Comparison of ENCODE assay signal across 8 cellular contexts in genomic region chr12:14454098-14454907, GRCh38.
DNase-seq lines count a peak whose midpoint lies in the region; ATAC-seq and FAIRE-seq lines count a peak whose summit lies in the region.

No MANE protein-coding gene starts in this region.

- H3K27ac Mint-ChIP-seq in CD8-positive, alpha-beta memory T cell, result peak overlapping the region; percentile 8 to 91 (median 80)
- peak overlapping the region in 9 of 10 donors; percentile 29 to 87 (median 82) for H3K27ac Mint-ChIP-seq in naive thymus-derived CD8-positive, alpha-beta T cell

- H3K36me3 Mint-ChIP-seq in CD8-positive, alpha-beta memory T cell, result peaks cover 39 to 89% (median 41%) of the 10 kb centered on the region in 3 donors
- H3K36me3 Mint-ChIP-seq in naive thymus-derived CD8-positive, alpha-beta T cell, result peaks cover 34 to 91% (median 61%) of the 10 kb centered on the region in 3 donors

- H3K4me3 ChIP-seq in CD8-positive, alpha-beta memory T cell (ENCODE audit: low read length), result no peak overlapping the region

- H3K4me1 Mint-ChIP-seq in CD8-positive, alpha-beta memory T cell, result peaks cover 57 to 73% (median 66%) of the 10 kb centered on the region in 3 donors
- peaks cover 30 to 54% (median 49%) of the 10 kb centered on the region in 4 donors for H3K4me1 Mint-ChIP-seq in naive thymus-derived CD8-positive, alpha-beta T cell

- CTCF ChIA-PET in CD8-positive, alpha-beta memory T cell (lab: Charles Lee), result interaction anchor here (0.9 to 3.5 kb wide), 6 partner anchors 10 to 215 kb away, joined by 3 to 19 read pairs (median 6); partner anchors contain the start of gene ATF7IP

- H3K27me3 Mint-ChIP-seq in CD8-positive, alpha-beta memory T cell, result no peaks in the 10 kb centered on the region
- H3K27me3 Mint-ChIP-seq in naive thymus-derived CD8-positive, alpha-beta T cell, result no peaks in the 10 kb centered on the region

- H3K9me3 Mint-ChIP-seq in CD8-positive, alpha-beta memory T cell, result peaks cover 0 to 5% (median 0%) of the 10 kb centered on the region in 5 donors
- peaks cover 0 to 17% (median 5%) of the 10 kb centered on the region in 9 donors for H3K9me3 Mint-ChIP-seq in naive thymus-derived CD8-positive, alpha-beta T cell

- H3K4me3 Mint-ChIP-seq in CD8-positive, alpha-beta memory T cell, result peak overlapping the region in 4 of 7 donors; percentile 13 to 61 (median 50)
- H3K4me3 Mint-ChIP-seq in naive thymus-derived CD8-positive, alpha-beta T cell, result peak overlapping the region in 4 of 10 donors; percentile 9 to 35 (median 22)

- H3K4me1 ChIP-seq in CD8-positive, alpha-beta memory T cell (ENCODE audit: insufficient read depth, low read length), result peaks cover 34% of the 10 kb centered on the region

- peak in 2 of 5 donors; percentile 28 to 29 for DNase-seq in CD8-positive, alpha-beta memory T cell
- peak; percentile 20 for DNase-seq in GM18507 (ENCODE audit: extremely low spot score, insufficient read length, low read depth)
- peak in 41 of 76 experiments; percentile 0 to 64 (median 20) for DNase-seq in HUDEP-2 (lab: John Stamatoyannopoulos, UW; ENCODE audit: unreplicated experiment in 76 of 76)
- peak; percentile 3 to 7 for DNase-seq in SHP77 (lab: John Stamatoyannopoulos, UW)
- peak; percentile 22 to 63 for DNase-seq in dermis microvascular lymphatic vessel endothelial cell (ENCODE audit: low read depth in 2 of 2)
- DNase-seq in naive thymus-derived CD8-positive, alpha-beta T cell, result peak in 7 of 10 donors; percentile 3 to 41 (median 20)

- FAIRE-seq in GM18507 (lab: Jason Lieb, UNC), result peak; percentile 73

- POLR2A ChIA-PET in CD8-positive, alpha-beta memory T cell (lab: Charles Lee), result interaction anchor here (1.7 kb wide), 1 partner anchor 88 kb away, joined by 5 read pairs; the partner anchor contains the start of gene ATF7IP
- POLR2A ChIA-PET in naive thymus-derived CD8-positive, alpha-beta T cell (lab: Charles Lee), result interaction anchor here (0.9 to 1.3 kb wide), 4 partner anchors 89 to 216 kb away, joined by 3 to 5 read pairs (median 3); partner anchors contain the start of gene ATF7IP

- no peaks in the 10 kb centered on the region for H3K27me3 ChIP-seq in CD8-positive, alpha-beta memory T cell (ENCODE audit: insufficient read depth, low read length, poor library complexity, severe bottlenecking)

- H3K9me3 ChIP-seq in CD8-positive, alpha-beta memory T cell (ENCODE audit: low read length), result no peaks in the 10 kb centered on the region

- H3K27ac ChIP-seq in CD8-positive, alpha-beta memory T cell (ENCODE audit: low read depth, low read length), result no peak overlapping the region

- peak; percentile 67 to 74 for ATAC-seq in naive thymus-derived CD8-positive, alpha-beta T cell
- ATAC-seq in HG03442 (IDR thresholded peaks at IDR 0.05; ENCODE audit: unreplicated experiment) (no peak), HG03135 (IDR thresholded peaks at IDR 0.05; ENCODE audit: unreplicated experiment) (no peak)

- H3K36me3 ChIP-seq in CD8-positive, alpha-beta memory T cell (ENCODE audit: insufficient read depth, low read length), result peaks cover 40% of the 10 kb centered on the region

Comparison
In these comparisons a context has a peak if more than half of its experiments do, and no peak if none do; other contexts are left out.
1. ATAC-seq: peak in naive thymus-derived CD8-positive, alpha-beta T cell (2 of 2); none in HG03442 (single experiment) and HG03135 (single experiment).